ENCODE assay signal across 13 cellular contexts in the genomic region with DNA sequence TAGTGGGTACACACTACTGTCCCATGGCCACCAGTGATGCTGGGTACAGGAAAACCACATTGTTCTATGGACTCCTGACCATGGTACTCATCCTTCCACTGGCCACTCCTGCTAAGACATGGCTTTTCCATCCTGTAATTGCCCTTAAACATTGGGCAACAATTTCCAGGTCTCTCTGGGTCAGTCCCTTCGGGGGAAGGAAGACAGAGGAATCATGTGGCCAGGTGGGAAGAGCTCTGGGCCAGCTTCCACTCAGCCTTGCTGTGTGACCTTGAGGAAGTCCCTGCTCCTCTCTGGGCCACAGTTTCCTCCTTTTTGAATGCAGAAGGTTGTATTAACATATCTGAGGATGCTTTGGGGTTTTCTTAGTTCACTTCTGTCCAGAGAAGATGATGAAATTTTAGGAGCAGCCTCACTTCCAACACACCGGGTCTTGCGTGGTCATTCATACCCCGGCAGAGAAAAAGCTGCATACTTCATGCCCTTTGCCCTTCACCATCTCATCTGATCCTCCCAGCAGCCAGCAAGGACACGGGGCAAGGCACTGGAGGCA. TPM values are rescaled to one million over a fixed set of nuclear protein-coding genes. Genes with fewer than 3 reads are reported as not detected.
DNase-seq lines count a peak whose midpoint lies in the region; ATAC-seq, FAIRE-seq and TF ChIP-seq lines count a peak whose summit lies in the region.
"Had no signal": no experiment of that assay in that cellular context is flagged by ENCODE, and none has a peak within 500 bp of the region (broad histone marks: within the 10 kb centered on the region; RNA-seq: fewer than 3 reads in every experiment).

No MANE protein-coding gene starts in this region.

- H3K9me3 ChIP-seq in GM12878 (replicated peaks; ENCODE audit: control insufficient read depth, insufficient read depth, low read length) (no peaks in the 10 kb centered on the region), hepatocyte (ENCODE audit: low read depth) (no peaks in the 10 kb centered on the region), suprapubic skin (no peaks in the 10 kb centered on the region)
- H3K9me3 ChIP-seq: ovary, testis had no signal

- no peak for TF ChIP-seq POLR2A in GM12878 (IDR thresholded peaks at IDR 0.05; ENCODE audit: low read depth, low read length)
- TF ChIP-seq POLR2A in suprapubic skin (IDR thresholded peaks at IDR 0.05) = no peak

- no TSS peak for BruUV-seq in GM12878 (replicated peaks; lab: Mats Ljungman, UMichigan)

- no peaks in the 10 kb centered on the region for H4K20me1 ChIP-seq in GM12878 (ENCODE audit: control insufficient read depth, insufficient read depth)
- H4K20me1 ChIP-seq in hepatocyte (ENCODE audit: insufficient read depth, poor library complexity, severe bottlenecking) = no peaks in the 10 kb centered on the region

- POLR2A ChIA-PET in GM12878 (lab: Charles Lee) = interaction anchor here (0.5 to 4.0 kb wide), 11 partner anchors 10 to 135 kb away, joined by 3 to 29 read pairs (median 4); a partner anchor contains a TSS

- CTCF ChIA-PET in GM12878 (lab: Yijun Ruan, JAX) = interaction anchor here (0.9 to 24.4 kb wide), 14 partner anchors 23 to 142 kb away, joined by 3 to 655 read pairs (median 6); a partner anchor contains a TSS

- SMC1A ChIA-PET in GM12878 (lab: Charles Lee; ENCODE audit: uncharacterized antibody, unreplicated experiment) = interaction anchor here (0.5 to 8.4 kb wide), 21 partner anchors 12 to 148 kb away, joined by 3 to 92 read pairs (median 5); a partner anchor contains a TSS

- H3K36me3 ChIP-seq in GM12878 (ENCODE audit: control insufficient read depth in 2 of 2, insufficient read depth in 2 of 2, low read length in 1 of 2) (no peaks in the 10 kb centered on the region), hepatocyte (replicated peaks; ENCODE audit: insufficient read depth, low read depth) (no peaks in the 10 kb centered on the region), suprapubic skin (no peaks in the 10 kb centered on the region)
- H3K36me3 ChIP-seq: ovary had no signal

- peak overlapping the region; percentile 26 for H3K4me2 ChIP-seq in GM12878 (ENCODE audit: control insufficient read depth, insufficient read depth)
- H3K4me2 ChIP-seq in hepatocyte = peak overlapping the region; percentile 39

- no peaks in the 10 kb centered on the region for H3K9me2 ChIP-seq in hepatocyte (replicated peaks; ENCODE audit: insufficient read depth)

- H3K4me1 Mint-ChIP-seq in IgD-negative memory B cell = peaks cover 17 to 24% (median 19%) of the 10 kb centered on the region in 3 donors
- peaks cover 24% of the 10 kb centered on the region for H3K4me1 Mint-ChIP-seq in stimulated activated memory B cell treated with anti-CD40 and anti-IgM and Interleukin-4, amounts not matched to agents 10 μg/mL and 1 μg/mL and 100 μg/mL, for 72 hours

- 29% methylated on average over 5 of the region's 5 CpGs for WGBS in GM12878 (ENCODE audit: insufficient coverage, insufficient replicate concordance, low lambda C conversion rate, missing lambda C conversion rate)
- 46% methylated on average over 5 of the region's 5 CpGs for WGBS in hepatocyte (ENCODE audit: low lambda C conversion rate, missing lambda C conversion rate)
- WGBS in suprapubic skin = 57% methylated on average over 5 of the region's 5 CpGs

- DNase-seq in GM12878 (ENCODE audit: low read depth, low spot score) (no peak), hepatocyte (ENCODE audit: low spot score) (no peak), suprapubic skin (ENCODE audit: low spot score in 2 of 2) (no peak), NCI-H526 (lab: John Stamatoyannopoulos, UW) (no peak), A172 (ENCODE audit: low spot score) (no peak)
- DNase-seq: activated CD8-positive, alpha-beta memory T cell treated with anti-CD3 and anti-CD28 coated beads for 24 hours; activated effector memory CD4-positive, alpha-beta T cell treated with anti-CD3 and anti-CD28 coated beads, Interleukin-2, amount 50 U/mL, for 16 hours; GF-D8; ovary; testis had no signal

- H3K27me3 ChIP-seq in GM12878 (replicated peaks in 1 of 2; ENCODE audit: control insufficient read depth in 2 of 2, insufficient read depth in 2 of 2, low read length in 1 of 2) (no peaks in the 10 kb centered on the region), hepatocyte (no peaks in the 10 kb centered on the region), suprapubic skin (no peaks in the 10 kb centered on the region)
- H3K27me3 ChIP-seq: ovary, testis had no signal

- no peak overlapping the region for H3K27ac Mint-ChIP-seq in IgD-negative memory B cell
- peak overlapping the region; percentile 80 for H3K27ac Mint-ChIP-seq in stimulated activated memory B cell treated with anti-CD40 and anti-IgM and Interleukin-4, amounts not matched to agents 10 μg/mL and 1 μg/mL and 100 μg/mL, for 72 hours
- H3K27ac Mint-ChIP-seq: mesothelial cell of epicardium had no signal

- peaks cover 27% of the 10 kb centered on the region for H3K4me1 ChIP-seq in GM12878 (ENCODE audit: control insufficient read depth, insufficient read depth, low read length)
- H3K4me1 ChIP-seq in hepatocyte (ENCODE audit: insufficient read depth) = peaks cover 5% of the 10 kb centered on the region
- H3K4me1 ChIP-seq in suprapubic skin = peaks cover 16% of the 10 kb centered on the region

- peak; percentile 5; the same call in 2 of the 3 replicates for ATAC-seq in GM12878
- no peak for ATAC-seq in stimulated activated memory B cell treated with anti-CD40 and anti-IgM and Interleukin-4, amounts not matched to agents 10 μg/mL and 1 μg/mL and 100 μg/mL, for 72 hours

- FAIRE-seq in GM12878 (lab: Jason Lieb, UNC) = no peak

- H3K27ac ChIP-seq in GM12878 (ENCODE audit: control insufficient read depth, insufficient read depth) (peak overlapping the region; percentile 43; the same call in 1 of the 2 replicates), hepatocyte (peak overlapping the region; percentile 33), suprapubic skin (no peak overlapping the region)
- H3K27ac ChIP-seq: ovary, testis had no signal

- peak overlapping the region; percentile 68 for H2AFZ ChIP-seq in GM12878 (ENCODE audit: control insufficient read depth, low read depth, low read length)
- H2AFZ ChIP-seq in hepatocyte = no peak overlapping the region

- RAD21 ChIA-PET in GM12878 (lab: Charles Lee; ENCODE audit: unreplicated experiment) = interaction anchor here (0.6 to 9.6 kb wide), 12 partner anchors 16 to 301 kb away, joined by 3 to 377 read pairs (median 7); a partner anchor contains a TSS

- intact Hi-C loops in GM12878 (cut with micrococcal nuclease; ENCODE audit: unreplicated experiment) = loop anchor here (1.0 kb wide), 1 partner anchor 54 kb away; no protein-coding TSS in a partner anchor

- H3K4me3 ChIP-seq in GM12878 (no peak overlapping the region), hepatocyte (no peak overlapping the region), suprapubic skin (no peak overlapping the region)
- H3K4me3 ChIP-seq: ovary, testis had no signal

- no peaks in the 10 kb centered on the region for H3K79me2 ChIP-seq in GM12878 (ENCODE audit: control insufficient read depth, insufficient read depth, low read length)
- H3K79me2 ChIP-seq in hepatocyte = no peaks in the 10 kb centered on the region

- H3K36me3 Mint-ChIP-seq in IgD-negative memory B cell = no peaks in the 10 kb centered on the region
- no peaks in the 10 kb centered on the region for H3K36me3 Mint-ChIP-seq in stimulated activated memory B cell treated with anti-CD40 and anti-IgM and Interleukin-4, amounts not matched to agents 10 μg/mL and 1 μg/mL and 100 μg/mL, for 72 hours
- H3K36me3 Mint-ChIP-seq: mesothelial cell of epicardium had no signal

- in situ Hi-C loops in GM12878 (cut with MboI) = loop anchor here (5.0 kb wide), 1 partner anchor 143 kb away; no protein-coding TSS in a partner anchor

- no peaks in the 10 kb centered on the region for H3K9me3 Mint-ChIP-seq in IgD-negative memory B cell
- H3K9me3 Mint-ChIP-seq in stimulated activated memory B cell treated with anti-CD40 and anti-IgM and Interleukin-4, amounts not matched to agents 10 μg/mL and 1 μg/mL and 100 μg/mL, for 72 hours = no peaks in the 10 kb centered on the region

- no peak for TF ChIP-seq RAD21 in GM12878 (IDR thresholded peaks at IDR 0.05; ENCODE audit: insufficient read depth, low read depth, low read length)

- TF ChIP-seq CTCF in GM12878 (IDR thresholded peaks at IDR 0.05 in 2 of 3, conservative IDR thresholded peaks at IDR 0.05 in 1 of 3; ENCODE audit: control insufficient read depth in 2 of 3, extremely low read depth in 1 of 3, insufficient read depth in 1 of 3, low read depth in 3 of 3, low read length in 3 of 3) = no peak
- no peak for TF ChIP-seq CTCF in hepatocyte (IDR thresholded peaks at IDR 0.05; ENCODE audit: poor library complexity)
- TF ChIP-seq CTCF in suprapubic skin (IDR thresholded peaks at IDR 0.05) = no peak

- H3K27me3 Mint-ChIP-seq in IgD-negative memory B cell = no peaks in the 10 kb centered on the region
- no peaks in the 10 kb centered on the region for H3K27me3 Mint-ChIP-seq in stimulated activated memory B cell treated with anti-CD40 and anti-IgM and Interleukin-4, amounts not matched to agents 10 μg/mL and 1 μg/mL and 100 μg/mL, for 72 hours

- no peak for TF ChIP-seq EP300 in GM12878 (IDR thresholded peaks at IDR 0.05; ENCODE audit: borderline replicate concordance in 1 of 2, control insufficient read depth in 1 of 2, low read depth in 2 of 2, low read length in 2 of 2)
- no peak for TF ChIP-seq EP300 in suprapubic skin (IDR thresholded peaks at IDR 0.05)

- peak overlapping the region in 3 of 4 donors; percentile 8 to 70 (median 55) for H3K4me3 Mint-ChIP-seq in IgD-negative memory B cell
- peak overlapping the region; percentile 32 for H3K4me3 Mint-ChIP-seq in stimulated activated memory B cell treated with anti-CD40 and anti-IgM and Interleukin-4, amounts not matched to agents 10 μg/mL and 1 μg/mL and 100 μg/mL, for 72 hours
- H3K4me3 Mint-ChIP-seq: mesothelial cell of epicardium had no signal

- H3K9ac ChIP-seq in GM12878 (ENCODE audit: control insufficient read depth, insufficient read depth, low read length) = peak overlapping the region; percentile 26; the same call in 1 of the 2 replicates

RNA-seq across cellular contexts. Expression of a gene that starts 50.8 kb away (rescaled TPM):
- polyA plus RNA-seq in IgD-negative memory B cell = 317 TPM
- total RNA-seq in GM12878 (2013; cell fraction: nucleolus; rRNA removed) = 304 and 320 TPM in 2 replicates
- 36.8 and 43.1 TPM in 2 replicates for total RNA-seq in GM12878 (2014; rRNA removed)
- total RNA-seq in GM12878 (2014; rRNA removed; fragmentation: Illumina TruSeq; extraction: Trizol) = 52.3 and 57.3 TPM in 2 replicates
- total RNA-seq in GM12878 (2021) = 167 and 176 TPM in 2 replicates
- polyA plus RNA-seq in GM12878 (2011; ENCODE audit: low read depth) = 37.8 TPM
- polyA plus RNA-seq in GM12878 (2011; rRNA removed) = 41.2 and 72.0 TPM in 2 replicates
- 40.1 and 60.8 TPM in 2 replicates for polyA plus RNA-seq in GM12878 (2011; cell fraction: cytosol; rRNA removed)
- 113 and 154 TPM in 2 replicates for polyA plus RNA-seq in GM12878 (2011; cell fraction: nucleus; rRNA removed)
- 62.9 and 69.5 TPM in 2 replicates for polyA plus RNA-seq in GM12878 (2012)
- 112 and 117 TPM in 2 replicates for polyA plus RNA-seq in GM12878 (2014; fragmentation: Illumina TruSeq; extraction: Trizol)
- 100 to 1,000 TPM; 139 to 269 TPM for polyA plus RNA-seq in GM12878 (2014; fragmentation: Nextera tagmentation; extraction: Ambion mirVana)
- 80.4 and 80.9 TPM in 2 replicates for polyA plus RNA-seq in GM12878 (2014; rRNA removed)
- polyA plus RNA-seq in GM12878 (2016; fragmentation: Nextera tagmentation; extraction: Ambion mirVana) = 100 to 1,000 TPM; 250 to 285 TPM
- polyA minus RNA-seq in GM12878 (2011; rRNA and poly(A)+ RNA removed) = 70.9 and 75.6 TPM in 2 replicates
- polyA minus RNA-seq in GM12878 (2011; cell fraction: cytosol; rRNA and poly(A)+ RNA removed) = 39.6 and 45.1 TPM in 2 replicates
- 99.5 and 164 TPM in 2 replicates for polyA minus RNA-seq in GM12878 (2011; cell fraction: nucleus; rRNA and poly(A)+ RNA removed)
- total RNA-seq in hepatocyte = 52.5 and 61.6 TPM in 2 replicates
- 84.3 and 131 TPM in 2 replicates for polyA plus RNA-seq in hepatocyte
- 100 to 1,000 TPM in 2 of 4 donors, 10 to 100 TPM in 2; 73.0 to 323 (median 97.0) TPM for total RNA-seq in suprapubic skin
- total RNA-seq in A172 (2014; rRNA removed; shearing (Covaris generic)) = 16.8 and 38.4 TPM in 2 replicates

RNA-seq across cellular contexts. Expression of a gene that starts 51.3 kb away (rescaled TPM):
- 49.6 TPM for polyA plus RNA-seq in IgD-negative memory B cell
- 47.2 and 52.6 TPM in 2 replicates for total RNA-seq in GM12878 (2013; cell fraction: nucleolus; rRNA removed)
- total RNA-seq in GM12878 (2014; rRNA removed) = 58.7 and 75.0 TPM in 2 replicates
- total RNA-seq in GM12878 (2014; rRNA removed; fragmentation: Illumina TruSeq; extraction: Trizol) = 79.4 and 81.4 TPM in 2 replicates
- total RNA-seq in GM12878 (2021) = 107 and 112 TPM in 2 replicates
- polyA plus RNA-seq in GM12878 (2011; ENCODE audit: low read depth) = 17.7 TPM
- polyA plus RNA-seq in GM12878 (2011; rRNA removed) = 50.2 and 59.5 TPM in 2 replicates
- 24.1 and 32.8 TPM in 2 replicates for polyA plus RNA-seq in GM12878 (2011; cell fraction: cytosol; rRNA removed)
- 18.8 and 20.0 TPM in 2 replicates for polyA plus RNA-seq in GM12878 (2011; cell fraction: nucleus; rRNA removed)
- polyA plus RNA-seq in GM12878 (2012) = 35.1 and 43.5 TPM in 2 replicates
- polyA plus RNA-seq in GM12878 (2014; fragmentation: Illumina TruSeq; extraction: Trizol) = 92.6 and 119 TPM in 2 replicates
- 10 to 100 TPM; 20.4 to 26.5 TPM for polyA plus RNA-seq in GM12878 (2014; fragmentation: Nextera tagmentation; extraction: Ambion mirVana)
- polyA plus RNA-seq in GM12878 (2014; rRNA removed) = 44.1 and 59.9 TPM in 2 replicates
- polyA plus RNA-seq in GM12878 (2016; fragmentation: Nextera tagmentation; extraction: Ambion mirVana) = 100 to 1,000 TPM in 1 of 2 experiments, 10 to 100 TPM in 1; 97.9 to 102 TPM
- 17.1 and 23.8 TPM in 2 replicates for polyA minus RNA-seq in GM12878 (2011; rRNA and poly(A)+ RNA removed)
- 18.4 and 21.4 TPM in 2 replicates for polyA minus RNA-seq in GM12878 (2011; cell fraction: cytosol; rRNA and poly(A)+ RNA removed)
- polyA minus RNA-seq in GM12878 (2011; cell fraction: nucleus; rRNA and poly(A)+ RNA removed) = 10.4 and 16.9 TPM in 2 replicates
- total RNA-seq in hepatocyte = 233 and 259 TPM in 2 replicates
- polyA plus RNA-seq in hepatocyte = 119 and 146 TPM in 2 replicates
- 10 to 100 TPM; 50.1 to 76.3 (median 71.4) TPM for total RNA-seq in suprapubic skin
- total RNA-seq in A172 (2014; rRNA removed; shearing (Covaris generic)) = 209 and 218 TPM in 2 replicates
